In genomic region chr17:78258323-78259229, GRCh38 we compare ENCODE assay signal across 1 cellular context.
TF ChIP-seq lines count a peak whose summit lies in the region.

No MANE protein-coding gene starts in this region.

TF ChIP-seq in H1, 55 proteins besides CTCF, POLR2A, EP300 and RAD21:
- TF ChIP-seq TEAD4 (IDR thresholded peaks at IDR 0.05; ENCODE audit: low read depth, low read length) (no peak), GABPA (IDR thresholded peaks at IDR 0.05; ENCODE audit: borderline replicate concordance, insufficient read depth, low read length) (no peak), YY1 (IDR thresholded peaks at IDR 0.05; ENCODE audit: low read depth, low read length) (no peak), TAF7 (optimal IDR thresholded peaks at IDR 0.05; ENCODE audit: borderline replicate concordance, low read depth, low read length) (no peak), MAX (IDR thresholded peaks at IDR 0.05) (no peak), CREB1 (IDR thresholded peaks at IDR 0.05) (no peak), EZH2 (IDR thresholded peaks at IDR 0.05; ENCODE audit: low read depth, low read length, severe bottlenecking) (no peak), NRF1 (IDR thresholded peaks at IDR 0.05; ENCODE audit: low read depth, low read length) (no peak), RNF2 (IDR thresholded peaks at IDR 0.05; ENCODE audit: borderline replicate concordance, low read depth, low read length, missing control alignments, poor library complexity, severe bottlenecking) (no peak), KDM1A (IDR thresholded peaks at IDR 0.05; ENCODE audit: borderline replicate concordance, low read length) (no peak), HDAC2 (IDR thresholded peaks at IDR 0.05; ENCODE audit: borderline replicate concordance in 1 of 2, low read depth in 2 of 2, low read length in 2 of 2) (no peak), ZNF274 (IDR thresholded peaks at IDR 0.05; ENCODE audit: borderline replicate concordance, extremely low read depth, low read length) (no peak), JUND (IDR thresholded peaks at IDR 0.05; ENCODE audit: low read length) (no peak), CBX8 (IDR thresholded peaks at IDR 0.05; ENCODE audit: borderline replicate concordance, low read depth, low read length) (no peak), BCL11A (IDR thresholded peaks at IDR 0.05; ENCODE audit: low read depth in 2 of 2, low read length in 2 of 2) (no peak), SUZ12 (IDR thresholded peaks at IDR 0.05; ENCODE audit: low read length) (no peak), TBP (IDR thresholded peaks at IDR 0.05; ENCODE audit: low read depth, low read length) (no peak), SAP30 (IDR thresholded peaks at IDR 0.05; ENCODE audit: insufficient read depth, insufficient replicate concordance, low read length) (no peak), KDM4A (IDR thresholded peaks at IDR 0.05; ENCODE audit: low read depth, low read length, severe bottlenecking) (no peak), SIX5 (IDR thresholded peaks at IDR 0.05; ENCODE audit: low read depth, low read length) (no peak)
